Comparison of ENCODE assay signal across 1 cellular context in the genomic region with DNA sequence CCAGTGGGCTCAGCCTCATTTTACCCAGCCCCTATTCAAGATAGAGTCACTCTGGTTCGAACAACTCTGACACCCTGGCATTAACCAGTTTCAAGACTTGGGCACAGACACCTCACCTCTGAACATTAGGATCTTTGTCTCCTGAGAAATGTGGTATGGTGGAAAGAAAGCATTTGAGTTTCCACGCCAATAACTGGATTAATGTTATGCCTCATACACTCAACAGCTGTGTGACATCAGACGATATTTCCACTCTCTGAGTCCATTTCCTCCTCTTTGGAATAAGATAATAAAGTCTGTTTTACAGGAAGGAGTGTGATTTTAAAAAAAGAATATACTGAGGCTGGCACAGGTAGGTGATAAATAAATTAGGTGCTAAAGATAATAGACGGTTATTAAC.
TF ChIP-seq lines count a peak whose summit lies in the region.

No MANE protein-coding gene starts in this region.

TF ChIP-seq in SK-N-SH treated with all-trans-retinoic acid at 6 μM for 48 hours, 23 proteins besides CTCF, POLR2A, EP300 and RAD21 (continued from another document):
- TF ChIP-seq, protein P1, sequence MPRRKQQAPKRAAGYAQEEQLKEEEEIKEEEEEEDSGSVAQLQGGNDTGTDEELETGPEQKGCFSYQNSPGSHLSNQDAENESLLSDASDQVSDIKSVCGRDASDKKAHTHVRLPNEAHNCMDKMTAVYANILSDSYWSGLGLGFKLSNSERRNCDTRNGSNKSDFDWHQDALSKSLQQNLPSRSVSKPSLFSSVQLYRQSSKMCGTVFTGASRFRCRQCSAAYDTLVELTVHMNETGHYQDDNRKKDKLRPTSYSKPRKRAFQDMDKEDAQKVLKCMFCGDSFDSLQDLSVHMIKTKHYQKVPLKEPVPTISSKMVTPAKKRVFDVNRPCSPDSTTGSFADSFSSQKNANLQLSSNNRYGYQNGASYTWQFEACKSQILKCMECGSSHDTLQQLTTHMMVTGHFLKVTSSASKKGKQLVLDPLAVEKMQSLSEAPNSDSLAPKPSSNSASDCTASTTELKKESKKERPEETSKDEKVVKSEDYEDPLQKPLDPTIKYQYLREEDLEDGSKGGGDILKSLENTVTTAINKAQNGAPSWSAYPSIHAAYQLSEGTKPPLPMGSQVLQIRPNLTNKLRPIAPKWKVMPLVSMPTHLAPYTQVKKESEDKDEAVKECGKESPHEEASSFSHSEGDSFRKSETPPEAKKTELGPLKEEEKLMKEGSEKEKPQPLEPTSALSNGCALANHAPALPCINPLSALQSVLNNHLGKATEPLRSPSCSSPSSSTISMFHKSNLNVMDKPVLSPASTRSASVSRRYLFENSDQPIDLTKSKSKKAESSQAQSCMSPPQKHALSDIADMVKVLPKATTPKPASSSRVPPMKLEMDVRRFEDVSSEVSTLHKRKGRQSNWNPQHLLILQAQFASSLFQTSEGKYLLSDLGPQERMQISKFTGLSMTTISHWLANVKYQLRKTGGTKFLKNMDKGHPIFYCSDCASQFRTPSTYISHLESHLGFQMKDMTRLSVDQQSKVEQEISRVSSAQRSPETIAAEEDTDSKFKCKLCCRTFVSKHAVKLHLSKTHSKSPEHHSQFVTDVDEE (CRISPR knock-in tag; IDR thresholded peaks at IDR 0.05): no peak
- no peak for TF ChIP-seq OSR1 (CRISPR knock-in tag; IDR thresholded peaks at IDR 0.05)
- no peak for TF ChIP-seq ISL1 (CRISPR knock-in tag; IDR thresholded peaks at IDR 0.05)
- TF ChIP-seq ESRRG (CRISPR knock-in tag; IDR thresholded peaks at IDR 0.05): no peak
- TF ChIP-seq ZFP30 (CRISPR knock-in tag; IDR thresholded peaks at IDR 0.05): no peak
